Comparison of ENCODE assay signal across 9 cellular contexts in the genomic region with DNA sequence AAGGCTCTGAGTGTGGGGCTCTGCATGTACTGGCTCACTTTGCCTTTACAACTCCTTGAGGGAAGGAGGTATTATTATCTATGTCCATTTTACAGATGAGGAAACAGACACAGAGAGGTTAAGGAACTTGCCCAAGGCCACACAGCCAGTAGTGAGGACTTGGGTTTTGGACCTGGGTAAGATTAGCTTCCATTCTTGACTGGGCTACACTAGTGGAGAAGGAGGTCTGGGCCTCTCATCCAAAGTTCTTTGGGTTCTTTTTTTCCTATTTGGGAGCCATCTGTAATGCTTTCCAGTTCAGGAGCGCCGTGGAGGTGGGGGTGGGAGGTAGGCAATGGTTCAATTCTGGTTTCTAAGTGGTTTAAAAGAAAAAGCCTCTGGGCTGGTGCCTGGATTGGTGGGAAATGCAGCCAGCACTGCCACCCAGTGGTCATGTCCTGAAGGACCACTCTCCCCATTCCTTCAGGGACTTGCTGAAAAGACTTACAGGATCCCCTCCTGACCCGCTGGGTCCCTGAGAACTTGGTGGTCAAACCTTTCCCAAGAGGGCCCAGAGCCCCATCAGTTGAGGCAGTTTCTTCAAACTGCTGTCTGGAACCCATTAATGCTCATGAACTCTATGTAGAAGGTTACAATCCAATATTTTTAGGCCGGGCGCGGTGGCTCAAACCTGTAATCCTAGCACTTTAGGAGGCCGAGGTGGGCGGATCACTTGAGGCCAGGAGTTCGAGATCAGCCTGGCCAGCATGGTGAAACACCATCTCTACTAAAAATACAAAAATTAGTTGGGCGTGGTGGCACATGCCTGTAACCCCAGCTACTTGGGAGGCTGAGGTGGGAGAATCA. TPM values are rescaled to one million over a fixed set of nuclear protein-coding genes. Genes with fewer than 3 reads are reported as not detected.
A peak's percentile ranks its signal among the peaks of the same experiment; 100 is the strongest.
DNase-seq lines count a peak whose midpoint lies in the region; ATAC-seq, FAIRE-seq and TF ChIP-seq lines count a peak whose summit lies in the region.
"Had no signal": no experiment of that assay in that cellular context is flagged by ENCODE, and none has a peak within 500 bp of the region (broad histone marks: within the 10 kb centered on the region; RNA-seq: fewer than 3 reads in every experiment).

No MANE protein-coding gene starts in this region.

- peak; percentile 88 for ATAC-seq in GM19351 (IDR thresholded peaks at IDR 0.05; ENCODE audit: unreplicated experiment)

- H2AFZ ChIP-seq in osteoblast (ENCODE audit: low read length), result no peak overlapping the region

- H3K4me1 Mint-ChIP-seq in CD8-positive, alpha-beta memory T cell, result peaks cover 0 to 2% (median 0%) of the 10 kb centered on the region in 3 donors

- H3K4me1 ChIP-seq in CD8-positive, alpha-beta memory T cell (ENCODE audit: insufficient read depth, low read length), result no peaks in the 10 kb centered on the region
- H3K4me1 ChIP-seq in osteoblast (ENCODE audit: insufficient read depth, low read length) (no peaks in the 10 kb centered on the region), uterus (no peaks in the 10 kb centered on the region)

- TF ChIP-seq CTCF in osteoblast (IDR thresholded peaks at IDR 0.05; ENCODE audit: extremely low read depth, low read depth, low read length), result peak; percentile 94
- TF ChIP-seq CTCF in uterus (IDR thresholded peaks at IDR 0.05), result peak; percentile 72 to 83 (median 78)

- CTCF ChIA-PET in CD8-positive, alpha-beta memory T cell (lab: Charles Lee), result interaction anchor here (0.6 to 2.2 kb wide), 10 partner anchors 10 to 270 kb away, joined by 3 to 16 read pairs (median 4); no protein-coding TSS in a partner anchor

- no peak for TF ChIP-seq POLR2A in uterus (IDR thresholded peaks at IDR 0.05)

- H4K20me1 ChIP-seq in osteoblast (ENCODE audit: insufficient read depth, low read length), result no peaks in the 10 kb centered on the region

- DNase-seq in CD8-positive, alpha-beta memory T cell, result peak; percentile 35 to 66 (median 48)
- peak; percentile 89 for DNase-seq in HT-29 (ENCODE audit: low spot score)
- peak; percentile 69 for DNase-seq in RPMI8226
- peak; percentile 53 for DNase-seq in activated T-helper 9 cell treated with anti-CD3 and anti-CD28 coated beads, Interleukin-2, amount 50 U/mL, for 16 hours (ENCODE audit: low read depth)
- peak; percentile 53 to 78 for DNase-seq in frontal cortex (ENCODE audit: low spot score in 2 of 2)
- peak; percentile 94 for DNase-seq in osteoblast (ENCODE audit: insufficient read length, low spot score, missing footprints)
- peak; percentile 58 to 71 for DNase-seq in uterus

- H3K27ac Mint-ChIP-seq in CD8-positive, alpha-beta memory T cell, result peak overlapping the region in 1 of 8 donors; percentile 31

- no peaks in the 10 kb centered on the region for H3K36me3 Mint-ChIP-seq in CD8-positive, alpha-beta memory T cell

- POLR2A ChIA-PET in CD8-positive, alpha-beta memory T cell (lab: Charles Lee), result no interaction called here

- H3K27ac ChIP-seq in CD8-positive, alpha-beta memory T cell (ENCODE audit: low read depth, low read length), result no peak overlapping the region
- no peak overlapping the region for H3K27ac ChIP-seq in osteoblast (ENCODE audit: low read depth, low read length)
- no peak overlapping the region for H3K27ac ChIP-seq in uterus

- no peak overlapping the region for H3K4me3 Mint-ChIP-seq in CD8-positive, alpha-beta memory T cell

- intact Hi-C loops in uterus (cut with DNase I; ENCODE audit: low total_unique reads), result loop anchor here (5.0 kb wide), 2 partner anchors 76 to 171 kb away; no protein-coding TSS in a partner anchor

- H3K27me3 Mint-ChIP-seq in CD8-positive, alpha-beta memory T cell, result peaks cover 12 to 34% of the 10 kb centered on the region in 2 donors

- no peaks in the 10 kb centered on the region for H3K79me2 ChIP-seq in osteoblast (ENCODE audit: insufficient read depth, low read length)

- no peak overlapping the region for H3K4me3 ChIP-seq in CD8-positive, alpha-beta memory T cell (ENCODE audit: low read length)
- H3K4me3 ChIP-seq in osteoblast (ENCODE audit: insufficient read depth, low read length) (no peak overlapping the region), uterus (no peak overlapping the region)

- H3K27me3 ChIP-seq in CD8-positive, alpha-beta memory T cell (ENCODE audit: insufficient read depth, low read length, poor library complexity, severe bottlenecking), result no peaks in the 10 kb centered on the region
- H3K27me3 ChIP-seq in osteoblast (ENCODE audit: insufficient read depth, low read length), result peaks cover 14% of the 10 kb centered on the region
- no peaks in the 10 kb centered on the region for H3K27me3 ChIP-seq in uterus

- no peaks in the 10 kb centered on the region for H3K9me3 ChIP-seq in CD8-positive, alpha-beta memory T cell (ENCODE audit: low read length)
- H3K9me3 ChIP-seq in osteoblast (ENCODE audit: low read depth, low read length), result no peaks in the 10 kb centered on the region
- H3K9me3 ChIP-seq in uterus, result no peaks in the 10 kb centered on the region

- no peak for FAIRE-seq in frontal cortex (lab: Jason Lieb, UNC)

- no peaks in the 10 kb centered on the region for H3K9me3 Mint-ChIP-seq in CD8-positive, alpha-beta memory T cell

- no peak overlapping the region for H3K4me2 ChIP-seq in osteoblast (ENCODE audit: insufficient read depth, low read length)

- no peaks in the 10 kb centered on the region for H3K36me3 ChIP-seq in CD8-positive, alpha-beta memory T cell (ENCODE audit: insufficient read depth, low read length)
- H3K36me3 ChIP-seq in osteoblast (ENCODE audit: insufficient read depth, low read length) (no peaks in the 10 kb centered on the region), uterus (no peaks in the 10 kb centered on the region)

RNA-seq across cellular contexts. Expression of gene NOTO, which starts 38.6 kb away (rescaled TPM):
- total RNA-seq in CD8-positive, alpha-beta memory T cell, result not detected
- not detected for polyA plus RNA-seq in CD8-positive, alpha-beta memory T cell
- total RNA-seq in HT-29 (2014; rRNA removed; shearing (Covaris generic)), result not detected in 2 replicates
- total RNA-seq in frontal cortex (not detected), osteoblast (not detected in 2 replicates), uterus (not detected)
- total RNA-seq: T-helper 1 cell treated with Interleukin-12 subunit alpha and Interleukin-12 subunit beta and Interleukin-4 antibody, amounts not matched to agents 30 ng/mL and 1 ng/mL, for 36 hours had no signal

RNA-seq across cellular contexts. Expression of gene SMYD5, which starts 50.3 kb away (rescaled TPM):
- 10 to 100 TPM; 41.2 to 42.8 TPM for total RNA-seq in CD8-positive, alpha-beta memory T cell
- 21.5 TPM for polyA plus RNA-seq in CD8-positive, alpha-beta memory T cell
- total RNA-seq in HT-29 (2014; rRNA removed; shearing (Covaris generic)), result 40.3 and 45.9 TPM in 2 replicates
- total RNA-seq in frontal cortex (19.6 TPM), osteoblast (16.5 and 17.4 TPM in 2 replicates), uterus (10 to 100 TPM in 3 of 4 donors, 1 to 10 TPM in 1; 5.9 to 31.1 (median 22.7) TPM)

RNA-seq across cellular contexts. Expression of gene RAB11FIP5, which starts 51.0 kb away (rescaled TPM):
- 1 to 10 TPM; 2.7 to 4.3 TPM for total RNA-seq in CD8-positive, alpha-beta memory T cell
- polyA plus RNA-seq in CD8-positive, alpha-beta memory T cell, result 10.4 TPM
- 13.9 and 14.6 TPM in 2 replicates for total RNA-seq in HT-29 (2014; rRNA removed; shearing (Covaris generic))
- total RNA-seq in frontal cortex, result 5.7 TPM
- 53.9 and 59.0 TPM in 2 replicates for total RNA-seq in osteoblast
- total RNA-seq in uterus, result 10 to 100 TPM; 22.4 to 45.7 (median 31.7) TPM
